7 cellular contexts compared by ENCODE assay signal in genomic region chr4:9483682-9484081, GRCh38. TPM values are rescaled to one million over a fixed set of nuclear protein-coding genes. Genes with fewer than 3 reads are reported as not detected.
"Had no signal": no experiment of that assay in that cellular context is flagged by ENCODE, and none has a peak within 500 bp of the region (broad histone marks: within the 10 kb centered on the region; RNA-seq: fewer than 3 reads in every experiment).

No MANE protein-coding gene starts in this region.

RNA-seq across cellular contexts. Expression of gene DEFB131A, which starts 39.5 kb away (rescaled TPM):
- total RNA-seq: K562, M059J, PC-3, Peyer's patch, Right ventricle myocardium superior, SJSA1 had no signal
- polyA plus RNA-seq: K562, SK-N-SH had no signal
